1 cellular context compared by ENCODE assay signal in genomic region chr12:47767197-47767724, GRCh38.
TF ChIP-seq lines count a peak whose summit lies in the region.

No MANE protein-coding gene starts in this region.

TF ChIP-seq in GM23338, 12 proteins besides CTCF, POLR2A, EP300 and RAD21 (continued from another document):
- no peak for TF ChIP-seq ZNF462 (CRISPR knock-in tag; IDR thresholded peaks at IDR 0.05)
- TF ChIP-seq REST (IDR thresholded peaks at IDR 0.05; ENCODE audit: unreplicated experiment): no peak
- no peak for TF ChIP-seq ZNF331 (CRISPR knock-in tag; IDR thresholded peaks at IDR 0.05; ENCODE audit: low read depth)
